In the genomic region with DNA sequence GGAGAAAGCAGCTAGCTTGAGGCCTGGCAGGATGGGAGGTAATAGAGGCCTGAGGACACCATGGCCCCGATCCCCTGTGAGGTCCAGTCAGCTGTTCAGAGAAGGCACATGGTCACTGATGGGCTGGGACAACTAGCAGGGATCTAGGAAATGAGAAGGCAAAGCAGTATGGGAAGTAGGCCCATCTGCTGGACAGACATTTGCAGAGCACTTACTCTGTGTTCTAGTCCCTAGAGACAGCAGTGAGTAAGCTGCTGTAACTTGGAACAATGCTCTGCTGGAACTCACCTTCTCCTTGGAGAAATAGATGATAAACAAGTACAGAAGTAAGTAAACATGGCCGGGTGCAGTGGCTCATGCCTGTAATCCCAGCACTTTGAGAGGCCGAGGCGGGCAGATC, we compare ENCODE assay signal across 23 cellular contexts. TPM values are rescaled to one million over a fixed set of nuclear protein-coding genes. Genes with fewer than 3 reads are reported as not detected.
DNase-seq lines count a peak whose midpoint lies in the region; ATAC-seq and TF ChIP-seq lines count a peak whose summit lies in the region.
"Had no signal": no experiment of that assay in that cellular context is flagged by ENCODE, and none has a peak within 500 bp of the region (broad histone marks: within the 10 kb centered on the region; RNA-seq: fewer than 3 reads in every experiment).

No MANE protein-coding gene starts in this region.

- H3K36me3 Mint-ChIP-seq in chondrocyte (ENCODE audit: low read depth): no peaks in the 10 kb centered on the region
- H3K36me3 Mint-ChIP-seq: CD4-positive, CD25-positive, alpha-beta regulatory T cell had no signal

- H3K4me3 ChIP-seq in osteoblast (ENCODE audit: insufficient read depth, low read length) (no peak overlapping the region), A673 (ENCODE audit: low read depth, low read length, poor library complexity, severe bottlenecking) (no peak overlapping the region)
- H3K4me3 ChIP-seq: BLaER1, SJSA1 had no signal

- H3K27me3 ChIP-seq in osteoblast (ENCODE audit: insufficient read depth, low read length) (peaks cover 20% of the 10 kb centered on the region), A673 (replicated peaks; ENCODE audit: insufficient read depth, low read depth, low read length, poor library complexity) (no peaks in the 10 kb centered on the region)
- H3K27me3 ChIP-seq: BLaER1 had no signal

- POLR2A ChIA-PET in A673 (lab: Charles Lee; ENCODE audit: low non-redundant PET): no interaction called here

- CTCF ChIA-PET in A673 (lab: Charles Lee): interaction anchor here (0.5 kb wide), 1 partner anchor 14 kb away, joined by 4 read pairs; no protein-coding TSS in a partner anchor

- BruUV-seq in A673 (replicated peaks; lab: Mats Ljungman, UMichigan): no TSS peak

- H3K36me3 ChIP-seq in osteoblast (ENCODE audit: insufficient read depth, low read length): no peaks in the 10 kb centered on the region
- H3K36me3 ChIP-seq in A673 (ENCODE audit: insufficient read depth, low read length, poor library complexity, severe bottlenecking): no peaks in the 10 kb centered on the region
- H3K36me3 ChIP-seq: BLaER1, SJSA1 had no signal

- H3K27ac Mint-ChIP-seq in chondrocyte (ENCODE audit: unreplicated experiment): no peak overlapping the region
- H3K27ac Mint-ChIP-seq: CD4-positive, CD25-positive, alpha-beta regulatory T cell; IgD-negative memory B cell had no signal

- peak; percentile 48 for DNase-seq in NCI-H2171 treated with DMSO at 0.1 percent for 48 hours (lab: John Stamatoyannopoulos, UW)
- no peak for DNase-seq in NCI-H2171 (lab: John Stamatoyannopoulos, UW)
- DNase-seq in LHCN-M2 (ENCODE audit: low read depth): peak; percentile 30
- peak; percentile 15 for DNase-seq in chondrocyte (ENCODE audit: low spot score)
- DNase-seq in osteoblast (ENCODE audit: insufficient read length, low spot score, missing footprints): peak; percentile 35
- DNase-seq in A673 (ENCODE audit: low spot score): no peak
- no peak for DNase-seq in GM13976 (ENCODE audit: low spot score)
- DNase-seq: 8988T; CD4-positive, CD25-positive, alpha-beta regulatory T cell; NCI-H1092 treated with DMSO at 0.1 percent for 48 hours; NCI-H1436; NCI-H187; NCI-H2081 treated with DMSO at 0.1 percent for 48 hours; NCI-H446 treated with DMSO at 0.1 percent for 48 hours; NCI-H526; Right ventricle myocardium superior; RPMI8226 had no signal

- in situ Hi-C loops in GM13976 (cut with MboI; ENCODE audit: low sequenced_read_pairs, unreplicated experiment): loop anchor here (10.0 kb wide), 1 partner anchor 388 kb away; no protein-coding TSS in a partner anchor

- no peaks in the 10 kb centered on the region for H3K79me2 ChIP-seq in osteoblast (ENCODE audit: insufficient read depth, low read length)

- no peak overlapping the region for H3K4me3 Mint-ChIP-seq in chondrocyte (ENCODE audit: unreplicated experiment)
- H3K4me3 Mint-ChIP-seq: CD4-positive, CD25-positive, alpha-beta regulatory T cell; IgD-negative memory B cell had no signal

- no peak overlapping the region for H3K27ac ChIP-seq in osteoblast (ENCODE audit: low read depth, low read length)
- H3K27ac ChIP-seq in A673 (ENCODE audit: low read depth, low read length, poor library complexity, severe bottlenecking): no peak overlapping the region
- H3K27ac ChIP-seq: BLaER1, SJSA1 had no signal

- no peaks in the 10 kb centered on the region for H3K9me3 ChIP-seq in osteoblast (ENCODE audit: low read depth, low read length)
- no peaks in the 10 kb centered on the region for H3K9me3 ChIP-seq in A673 (ENCODE audit: low read depth, low read length, poor library complexity, severe bottlenecking)
- H3K9me3 ChIP-seq: BLaER1, SJSA1 had no signal

- intact Hi-C loops in A673 (cut with micrococcal nuclease; ENCODE audit: unreplicated experiment): no loop called here

- peaks cover 19% of the 10 kb centered on the region for H3K27me3 Mint-ChIP-seq in chondrocyte (ENCODE audit: low read depth)

- H3K9me3 Mint-ChIP-seq in chondrocyte (ENCODE audit: low read depth): no peaks in the 10 kb centered on the region
- H3K9me3 Mint-ChIP-seq: CD4-positive, CD25-positive, alpha-beta regulatory T cell had no signal

- peaks cover 5% of the 10 kb centered on the region for H3K4me1 Mint-ChIP-seq in chondrocyte (ENCODE audit: low read depth)
- H3K4me1 Mint-ChIP-seq: CD4-positive, CD25-positive, alpha-beta regulatory T cell had no signal

- no peak overlapping the region for H2AFZ ChIP-seq in osteoblast (ENCODE audit: low read length)

- H3K4me2 ChIP-seq in osteoblast (ENCODE audit: insufficient read depth, low read length): no peak overlapping the region
- H3K4me2 ChIP-seq: BLaER1 had no signal

- no peaks in the 10 kb centered on the region for H4K20me1 ChIP-seq in osteoblast (ENCODE audit: insufficient read depth, low read length)
- H4K20me1 ChIP-seq: BLaER1 had no signal

- TF ChIP-seq CTCF in chondrocyte (IDR thresholded peaks at IDR 0.05) (no peak), osteoblast (IDR thresholded peaks at IDR 0.05; ENCODE audit: extremely low read depth, low read depth, low read length) (no peak), A673 (conservative IDR thresholded peaks at IDR 0.05; ENCODE audit: low read depth, low read length) (no peak), GM13976 (IDR thresholded peaks at IDR 0.05; ENCODE audit: borderline replicate concordance, control extremely low read depth, extremely low read depth, insufficient read depth, missing control alignments) (no peak)

- H3K4me1 ChIP-seq in osteoblast (ENCODE audit: insufficient read depth, low read length) (no peaks in the 10 kb centered on the region), A673 (ENCODE audit: insufficient read depth, low read length, poor library complexity, severe bottlenecking) (no peaks in the 10 kb centered on the region)
- H3K4me1 ChIP-seq: BLaER1, SJSA1 had no signal

- no peak for ATAC-seq in HG03095 (IDR thresholded peaks at IDR 0.05; ENCODE audit: unreplicated experiment)

RNA-seq across cellular contexts. Expression of gene ECE2, which starts 7.1 kb away (rescaled TPM):
- total RNA-seq in LHCN-M2 (2014; rRNA removed) (not detected in 2 replicates), chondrocyte (not detected in 3 replicates), osteoblast (not detected in 2 replicates), A673 (2021) (not detected in 2 replicates)
- polyA plus RNA-seq in LHCN-M2 (2012): not detected
- total RNA-seq: CD4-positive, CD25-positive, alpha-beta regulatory T cell; G401; Right ventricle myocardium superior; SJSA1 had no signal
- polyA plus RNA-seq: AG04450; CD4-positive, CD25-positive, alpha-beta regulatory T cell; IgD-negative memory B cell had no signal

RNA-seq across cellular contexts. Expression of gene PSMD2, which starts 16.1 kb away (rescaled TPM):
- total RNA-seq in LHCN-M2 (2014; rRNA removed) (623 and 688 TPM in 2 replicates), chondrocyte (237 to 288 TPM (median 238 TPM) in 3 replicates), osteoblast (259 and 301 TPM in 2 replicates), A673 (2021) (622 and 645 TPM in 2 replicates)
- polyA plus RNA-seq in LHCN-M2 (2012): 515 TPM

RNA-seq across cellular contexts. Expression of gene CAMK2N2, which starts 21.6 kb away (rescaled TPM):
- 0.69 TPM in 1 of 2 replicates, not detected in the other for total RNA-seq in LHCN-M2 (2014; rRNA removed)
- polyA plus RNA-seq in LHCN-M2 (2012): 1.3 TPM
- 3.2 to 5.3 TPM (median 3.9 TPM) in 3 replicates for total RNA-seq in chondrocyte
- not detected in 2 replicates for total RNA-seq in osteoblast
- total RNA-seq in A673 (2021): 1.3 and 2.2 TPM in 2 replicates
- total RNA-seq: Right ventricle myocardium superior had no signal
- polyA plus RNA-seq: CD4-positive, CD25-positive, alpha-beta regulatory T cell; IgD-negative memory B cell had no signal

RNA-seq across cellular contexts. Expression of gene EIF4G1, which starts 31.5 kb away (rescaled TPM):
- total RNA-seq in LHCN-M2 (2014; rRNA removed) (302 and 321 TPM in 2 replicates), chondrocyte (388 to 532 TPM (median 403 TPM) in 3 replicates), osteoblast (215 and 245 TPM in 2 replicates), A673 (2021) (475 and 559 TPM in 2 replicates)
- polyA plus RNA-seq in LHCN-M2 (2012): 221 TPM

RNA-seq across cellular contexts. Expression of gene EEF1AKMT4, which starts 33.5 kb away (rescaled TPM):
- 2.9 and 5.2 TPM in 2 replicates for total RNA-seq in LHCN-M2 (2014; rRNA removed)
- polyA plus RNA-seq in LHCN-M2 (2012): 3.9 TPM
- 4.3 to 5.0 TPM (median 4.4 TPM) in 3 replicates for total RNA-seq in chondrocyte
- 2.7 and 3.3 TPM in 2 replicates for total RNA-seq in osteoblast
- total RNA-seq in A673 (2021): 7.0 and 7.8 TPM in 2 replicates

Comparison
In these comparisons a context has a peak if more than half of its experiments do, and no peak if none do; other contexts are left out.
1. DNase-seq: peak in NCI-H2171 treated with DMSO at 0.1 percent for 48 hours (single experiment), LHCN-M2 (single experiment), chondrocyte (single experiment) and osteoblast (single experiment); none in NCI-H2171 (single experiment), A673 (single experiment) and GM13976 (single experiment).